Comparison of ENCODE assay signal across 1 cellular context in genomic region chr13:93038187-93038586, GRCh38.
TF ChIP-seq lines count a peak whose summit lies in the region.

No MANE protein-coding gene starts in this region.

TF ChIP-seq in HepG2, 621 proteins besides CTCF, POLR2A, EP300 and RAD21 (continued from another document):
- TF ChIP-seq PRDM15 (CRISPR knock-in tag; IDR thresholded peaks at IDR 0.05) (no peak), ZNF564 (CRISPR knock-in tag; IDR thresholded peaks at IDR 0.05) (no peak), ATF7-NPFF (CRISPR knock-in tag; IDR thresholded peaks at IDR 0.05; ENCODE audit: low read depth) (no peak), BRCA1 (CRISPR knock-in tag; IDR thresholded peaks at IDR 0.05) (no peak)
TF ChIP-seq in HepG2: peak in this region for 2.
